ENCODE assay signal across 15 cellular contexts in the genomic region with DNA sequence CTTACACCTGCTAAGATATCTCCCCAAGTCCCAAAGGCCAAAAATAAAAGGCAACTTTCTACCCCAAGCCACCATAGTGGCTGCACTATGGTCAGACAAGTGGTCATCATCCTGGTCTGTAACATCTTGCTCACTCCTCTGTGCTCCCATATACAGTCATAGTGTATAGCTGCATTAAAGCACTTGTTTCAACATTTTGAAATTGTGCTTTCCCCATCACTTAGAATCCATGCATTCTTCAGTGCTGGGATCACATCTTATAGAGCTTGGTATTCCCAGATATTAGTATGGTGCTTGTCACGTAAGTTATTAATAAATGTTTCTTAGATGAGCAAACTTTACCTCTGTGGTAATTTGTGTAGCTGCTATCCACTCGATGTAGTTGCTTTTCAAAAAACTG. TPM values are rescaled to one million over a fixed set of nuclear protein-coding genes. Genes with fewer than 3 reads are reported as not detected.
DNase-seq lines count a peak whose midpoint lies in the region; ATAC-seq, FAIRE-seq and TF ChIP-seq lines count a peak whose summit lies in the region.
"Had no signal": no experiment of that assay in that cellular context is flagged by ENCODE, and none has a peak within 500 bp of the region (broad histone marks: within the 10 kb centered on the region; RNA-seq: fewer than 3 reads in every experiment).

No MANE protein-coding gene starts in this region.

- H3K36me3 Mint-ChIP-seq in CD4-positive, alpha-beta memory T cell, result peaks cover 3 to 5% of the 10 kb centered on the region in 2 donors
- H3K36me3 Mint-ChIP-seq in astrocyte (ENCODE audit: low read depth, unreplicated experiment), result no peaks in the 10 kb centered on the region

- no peak overlapping the region for H3K4me3 ChIP-seq in CD4-positive, alpha-beta memory T cell (ENCODE audit: low read length in 2 of 2)
- no peak overlapping the region for H3K4me3 ChIP-seq in astrocyte (ENCODE audit: insufficient read depth, low read depth, low read length)
- no peak overlapping the region for H3K4me3 ChIP-seq in lung
- H3K4me3 ChIP-seq: esophagus muscularis mucosa, Peyer's patch, skin epidermis had no signal

- no peaks in the 10 kb centered on the region for H3K27me3 ChIP-seq in CD4-positive, alpha-beta memory T cell (ENCODE audit: insufficient read depth, low read length)
- H3K27me3 ChIP-seq in astrocyte (ENCODE audit: insufficient read depth, low read length), result no peaks in the 10 kb centered on the region
- no peaks in the 10 kb centered on the region for H3K27me3 ChIP-seq in lung (ENCODE audit: control insufficient read depth, insufficient read depth)
- H3K27me3 ChIP-seq: esophagus muscularis mucosa, Peyer's patch had no signal

- intact Hi-C loops in CD4-positive, alpha-beta memory T cell (cut with micrococcal nuclease), result no loop called here

- TF ChIP-seq CTCF in astrocyte (IDR thresholded peaks at IDR 0.05; ENCODE audit: insufficient read depth, low read depth, low read length), result no peak
- TF ChIP-seq CTCF in lung (IDR thresholded peaks at IDR 0.05; ENCODE audit: control extremely low read depth, extremely low read depth), result no peak

- ATAC-seq in lung (ENCODE audit: insufficient read depth, low FRiP score) (peak; percentile 11), GM18873 (IDR thresholded peaks at IDR 0.05; ENCODE audit: low FRiP score, unreplicated experiment) (no peak)

- H2AFZ ChIP-seq in astrocyte (ENCODE audit: low read depth, low read length), result no peak overlapping the region

- H3K4me1 ChIP-seq in CD4-positive, alpha-beta memory T cell (ENCODE audit: insufficient read depth, low read length), result peaks cover 47% of the 10 kb centered on the region
- peaks cover 22% of the 10 kb centered on the region for H3K4me1 ChIP-seq in astrocyte (ENCODE audit: insufficient read depth, low read length)
- peaks cover 2 to 5% of the 10 kb centered on the region in 2 donors for H3K4me1 ChIP-seq in lung (ENCODE audit: control insufficient read depth in 2 of 2, insufficient read depth in 2 of 2, low read length in 2 of 2)
- H3K4me1 ChIP-seq: Peyer's patch had no signal

- H3K4me2 ChIP-seq in astrocyte (ENCODE audit: low read length), result peak overlapping the region; percentile 70

- H3K9ac ChIP-seq in astrocyte (ENCODE audit: low read length), result peak overlapping the region; percentile 40

- H3K79me2 ChIP-seq in astrocyte (ENCODE audit: insufficient read depth, low read length), result no peaks in the 10 kb centered on the region

- peak; percentile 5 for FAIRE-seq in astrocyte (lab: Jason Lieb, UNC)

- peaks cover 0 to 19% (median 9%) of the 10 kb centered on the region in 8 donors for H3K9me3 Mint-ChIP-seq in CD4-positive, alpha-beta memory T cell
- peaks cover 5% of the 10 kb centered on the region for H3K9me3 Mint-ChIP-seq in astrocyte (ENCODE audit: unreplicated experiment)

- peak overlapping the region in 7 of 8 donors; percentile 39 to 76 (median 49) for H3K4me3 Mint-ChIP-seq in CD4-positive, alpha-beta memory T cell
- no peak overlapping the region for H3K4me3 Mint-ChIP-seq in astrocyte (ENCODE audit: unreplicated experiment)
- H3K4me3 Mint-ChIP-seq: memory B cell had no signal

- DNase-seq in CD4-positive, alpha-beta memory T cell, result no peak
- peak; percentile 93 for DNase-seq in HS-5 (ENCODE audit: low read depth)
- DNase-seq in astrocyte (ENCODE audit: low read depth), result peak; percentile 80
- no peak for DNase-seq in lung (ENCODE audit: low spot score)
- no peak for DNase-seq in AG08396 (ENCODE audit: low spot score)
- no peak for DNase-seq in HuH-7.5 (ENCODE audit: low spot score)
- no peak for DNase-seq in activated naive CD4-positive, alpha-beta T cell (lab: John Stamatoyannopoulos, UW)
- DNase-seq: activated CD4-positive, CD25-positive, alpha-beta regulatory T cell; DMS153; NCI-H1930 had no signal

- POLR2A ChIA-PET in CD4-positive, alpha-beta memory T cell (lab: Charles Lee; ENCODE audit: partially characterized antibody), result interaction anchor here (0.7 to 1.1 kb wide), 5 partner anchors 40 to 112 kb away, joined by 3 read pairs; a partner anchor contains a TSS

- H3K27me3 Mint-ChIP-seq in CD4-positive, alpha-beta memory T cell, result no peaks in the 10 kb centered on the region
- H3K27me3 Mint-ChIP-seq in astrocyte (ENCODE audit: low read depth, unreplicated experiment), result no peaks in the 10 kb centered on the region
- H3K27me3 Mint-ChIP-seq: memory B cell had no signal

- no peaks in the 10 kb centered on the region for H3K9me3 ChIP-seq in CD4-positive, alpha-beta memory T cell (ENCODE audit: control insufficient read depth in 1 of 2, low read length in 2 of 2)
- no peaks in the 10 kb centered on the region for H3K9me3 ChIP-seq in astrocyte (ENCODE audit: insufficient read depth, low read depth, low read length)
- H3K9me3 ChIP-seq in lung (ENCODE audit: control insufficient read depth in 2 of 2, insufficient read depth in 1 of 2, low read length in 1 of 2), result no peaks in the 10 kb centered on the region
- H3K9me3 ChIP-seq: esophagus muscularis mucosa, Peyer's patch had no signal

- peak overlapping the region; percentile 24 to 84 (median 72) for H3K27ac Mint-ChIP-seq in CD4-positive, alpha-beta memory T cell
- H3K27ac Mint-ChIP-seq in astrocyte (ENCODE audit: unreplicated experiment), result peak overlapping the region; percentile 98
- H3K27ac Mint-ChIP-seq: memory B cell had no signal

- H3K36me3 ChIP-seq in CD4-positive, alpha-beta memory T cell (ENCODE audit: insufficient read depth, low read length), result no peaks in the 10 kb centered on the region
- H3K36me3 ChIP-seq in astrocyte (ENCODE audit: insufficient read depth, low read length) (no peaks in the 10 kb centered on the region), lung (ENCODE audit: control insufficient read depth in 2 of 2, insufficient read depth in 2 of 2, low read length in 2 of 2) (no peaks in the 10 kb centered on the region)
- H3K36me3 ChIP-seq: esophagus muscularis mucosa, Peyer's patch had no signal

- no peak overlapping the region for H3K27ac ChIP-seq in CD4-positive, alpha-beta memory T cell (ENCODE audit: low read depth, low read length)
- H3K27ac ChIP-seq in astrocyte (ENCODE audit: low read depth, low read length), result peak overlapping the region; percentile 74
- H3K27ac ChIP-seq in lung (ENCODE audit: low read depth in 1 of 2, low read length in 1 of 2), result no peak overlapping the region
- H3K27ac ChIP-seq: esophagus muscularis mucosa had no signal

- no peaks in the 10 kb centered on the region for H4K20me1 ChIP-seq in astrocyte (ENCODE audit: insufficient read depth, low read length)

- CTCF ChIA-PET in CD4-positive, alpha-beta memory T cell (lab: Charles Lee; ENCODE audit: partially characterized antibody), result interaction anchor here (0.6 to 1.2 kb wide), 5 partner anchors 11 to 321 kb away, joined by 3 to 4 read pairs (median 3); no protein-coding TSS in a partner anchor

- H3K4me1 Mint-ChIP-seq in CD4-positive, alpha-beta memory T cell, result peaks cover 22 to 58% (median 35%) of the 10 kb centered on the region in 4 donors
- H3K4me1 Mint-ChIP-seq in astrocyte (ENCODE audit: low read depth, unreplicated experiment), result peaks cover 43% of the 10 kb centered on the region

- 83 to 88% methylated on average over 2 of the region's 2 CpGs for WGBS in lung, 2 donors

RNA-seq across cellular contexts. Expression of a gene that starts 40.4 kb away (rescaled TPM):
- total RNA-seq in CD4-positive, alpha-beta memory T cell, result 10 to 100 TPM; 56.1 to 60.9 TPM
- 100 to 1,000 TPM in 1 of 2 donors, 10 to 100 TPM in 1; 59.3 to 107 TPM for polyA plus RNA-seq in CD4-positive, alpha-beta memory T cell
- total RNA-seq in astrocyte (94.3 and 102 TPM in 2 replicates), lung (10 to 100 TPM; 38.7 to 59.0 TPM)
- polyA plus RNA-seq in lung, result 10 to 100 TPM; 22.9 to 37.4 TPM

Comparison
In these comparisons a context has a peak if more than half of its experiments do, and no peak if none do; other contexts are left out.
1. DNase-seq: peak in HS-5 (single experiment) and astrocyte (single experiment); none in CD4-positive, alpha-beta memory T cell (0 of 5), lung (single experiment), AG08396 (single experiment), HuH-7.5 (single experiment) and activated naive CD4-positive, alpha-beta T cell (0 of 4).